ENCODE assay signal across 8 cellular contexts in genomic region chr2:206164261-206164862, GRCh38. TPM values are rescaled to one million over a fixed set of nuclear protein-coding genes. Genes with fewer than 3 reads are reported as not detected.
DNase-seq lines count a peak whose midpoint lies in the region; ATAC-seq and TF ChIP-seq lines count a peak whose summit lies in the region.

No MANE protein-coding gene starts in this region.

- no peak overlapping the region for H3K27ac Mint-ChIP-seq in activated naive CD4-positive, alpha-beta T cell treated with anti-CD3 and anti-CD28 coated beads, Interleukin-2, amount 50 U/mL, for 24 hours

- intact Hi-C loops in left ventricle myocardium inferior (cut with micrococcal nuclease), result no loop called here
- intact Hi-C loops in Right ventricle myocardium superior (cut with DNase I), result no loop called here

- peaks cover 43% of the 10 kb centered on the region for H3K36me3 Mint-ChIP-seq in activated naive CD4-positive, alpha-beta T cell treated with anti-CD3 and anti-CD28 coated beads, Interleukin-2, amount 50 U/mL, for 24 hours

- peak overlapping the region; percentile 36 for H3K4me3 Mint-ChIP-seq in activated naive CD4-positive, alpha-beta T cell treated with anti-CD3 and anti-CD28 coated beads, Interleukin-2, amount 50 U/mL, for 24 hours

- no peaks in the 10 kb centered on the region for H3K9me3 ChIP-seq in left ventricle myocardium inferior (replicated peaks)

- no peaks in the 10 kb centered on the region for H3K9me3 Mint-ChIP-seq in activated naive CD4-positive, alpha-beta T cell treated with anti-CD3 and anti-CD28 coated beads, Interleukin-2, amount 50 U/mL, for 24 hours

- H3K27me3 Mint-ChIP-seq in activated naive CD4-positive, alpha-beta T cell treated with anti-CD3 and anti-CD28 coated beads, Interleukin-2, amount 50 U/mL, for 24 hours, result no peaks in the 10 kb centered on the region

- H3K4me1 Mint-ChIP-seq in activated naive CD4-positive, alpha-beta T cell treated with anti-CD3 and anti-CD28 coated beads, Interleukin-2, amount 50 U/mL, for 24 hours, result peaks cover 33% of the 10 kb centered on the region

- H3K36me3 ChIP-seq in left ventricle myocardium inferior, result peaks cover 42% of the 10 kb centered on the region

- H3K4me1 ChIP-seq in left ventricle myocardium inferior, result peaks cover 25% of the 10 kb centered on the region

- peak; percentile 82 for TF ChIP-seq CTCF in left ventricle myocardium inferior (IDR thresholded peaks at IDR 0.05; ENCODE audit: borderline replicate concordance)

- ATAC-seq in Right ventricle myocardium superior (ENCODE audit: poor library complexity), result no peak
- ATAC-seq in HG03442 (IDR thresholded peaks at IDR 0.05; ENCODE audit: unreplicated experiment), result no peak
- no peak for ATAC-seq in GM18907 (IDR thresholded peaks at IDR 0.05; ENCODE audit: unreplicated experiment)

- no peak for DNase-seq in left ventricle myocardium inferior
- no peak for DNase-seq in Right ventricle myocardium superior
- peak; percentile 14 for DNase-seq in NCI-H1105 treated with DMSO at 0.1 percent for 48 hours (lab: John Stamatoyannopoulos, UW)
- DNase-seq in iPS DF 4.7 (ENCODE audit: extremely low read depth, low spot score), result peak; percentile 22
- DNase-seq in stromal cell of bone marrow (ENCODE audit: low read depth), result peak; percentile 18

- no peak overlapping the region for H3K27ac ChIP-seq in left ventricle myocardium inferior (replicated peaks)

- no peaks in the 10 kb centered on the region for H3K27me3 ChIP-seq in left ventricle myocardium inferior (ENCODE audit: low read depth)

- no peak overlapping the region for H3K4me3 ChIP-seq in left ventricle myocardium inferior

RNA-seq across cellular contexts. Expression of gene EEF1B2, which starts 4.7 kb away (rescaled TPM):
- 229 TPM for total RNA-seq in left ventricle myocardium inferior
- 257 TPM for total RNA-seq in Right ventricle myocardium superior

RNA-seq across cellular contexts. Expression of gene NDUFS1, which starts 5.1 kb away (rescaled TPM):
- total RNA-seq in left ventricle myocardium inferior (486 TPM), Right ventricle myocardium superior (484 TPM)

Comparison
In these comparisons a context has a peak if more than half of its experiments do, and no peak if none do; other contexts are left out.
1. DNase-seq: peak in NCI-H1105 treated with DMSO at 0.1 percent for 48 hours (single experiment), iPS DF 4.7 (single experiment) and stromal cell of bone marrow (single experiment); none in left ventricle myocardium inferior (single experiment) and Right ventricle myocardium superior (single experiment).